Comparison of ENCODE assay signal across 7 cellular contexts in genomic region chr1:117930173-117930447, GRCh38. TPM values are rescaled to one million over a fixed set of nuclear protein-coding genes. Genes with fewer than 3 reads are reported as not detected.
DNase-seq lines count a peak whose midpoint lies in the region; ATAC-seq and TF ChIP-seq lines count a peak whose summit lies in the region.

No MANE protein-coding gene starts in this region.

- H3K27me3 Mint-ChIP-seq in GM23338 (ENCODE audit: insufficient read depth, low read depth, poor library complexity), result peaks cover 10% of the 10 kb centered on the region

- H3K4me3 Mint-ChIP-seq in GM23338, result peak overlapping the region; percentile 96

- H3K9me2 ChIP-seq in GM23338 (ENCODE audit: insufficient read depth), result no peaks in the 10 kb centered on the region

- peaks cover 21% of the 10 kb centered on the region for H4K20me1 ChIP-seq in GM23338 (replicated peaks; ENCODE audit: insufficient read depth)

- H3K79me2 ChIP-seq in GM23338 (replicated peaks; ENCODE audit: insufficient read depth), result peaks cover 91% of the 10 kb centered on the region

- H3K27ac Mint-ChIP-seq in GM23338, result peak overlapping the region; percentile 85

- H3K4me2 ChIP-seq in GM23338, result peak overlapping the region; percentile 88

- no peak for TF ChIP-seq CTCF in GM23338 (conservative IDR thresholded peaks at IDR 0.05; ENCODE audit: low read depth in 2 of 2)
- no peak for TF ChIP-seq CTCF in retinal pigment epithelial cell (conservative IDR thresholded peaks at IDR 0.05; ENCODE audit: low read depth, low read length)

- peak overlapping the region; percentile 76 for H2AFZ ChIP-seq in GM23338

- H3K4me1 Mint-ChIP-seq in GM23338, result peaks cover 38% of the 10 kb centered on the region

- H3K36me3 ChIP-seq in GM23338 (ENCODE audit: insufficient read depth), result peaks cover 3% of the 10 kb centered on the region; the same call in 1 of the 2 replicates

- no peak for DNase-seq in GM23338 (ENCODE audit: low spot score)
- peak; percentile 20 for DNase-seq in RKO (ENCODE audit: low spot score)
- DNase-seq in fibroblast of peridontal ligament (ENCODE audit: extremely low read depth), result peak; percentile 3
- DNase-seq in retinal pigment epithelial cell (ENCODE audit: low read depth), result no peak
- DNase-seq in activated effector memory CD4-positive, alpha-beta T cell treated with anti-CD3 and anti-CD28 coated beads, Interleukin-2, amount 50 U/mL, for 16 hours, result no peak
- no peak for DNase-seq in A172 (ENCODE audit: low spot score)
- no peak for DNase-seq in NCI-H1417 treated with DMSO at 0.1 percent for 48 hours (lab: John Stamatoyannopoulos, UW)

- H3K4me3 ChIP-seq in GM23338 (peak overlapping the region; percentile 78), retinal pigment epithelial cell (ENCODE audit: low read length) (peak overlapping the region; percentile 97)

- H3K27me3 ChIP-seq in GM23338 (ENCODE audit: insufficient read depth), result no peaks in the 10 kb centered on the region

- H3K36me3 Mint-ChIP-seq in GM23338 (ENCODE audit: low read depth), result peaks cover 12% of the 10 kb centered on the region; the same call in 2 of the 3 replicates

- no peaks in the 10 kb centered on the region for H3K9me3 Mint-ChIP-seq in GM23338

- no peak overlapping the region for H3K27ac ChIP-seq in GM23338 (ENCODE audit: low read depth)

- H3F3A ChIP-seq in GM23338 (replicated peaks; ENCODE audit: low read depth), result no peaks in the 10 kb centered on the region

- H3K4me1 ChIP-seq in GM23338 (ENCODE audit: insufficient read depth), result peaks cover 28% of the 10 kb centered on the region

- ATAC-seq in GM23338, result no peak

TF ChIP-seq in GM23338, 12 proteins besides CTCF, POLR2A, EP300 and RAD21:
- TF ChIP-seq ZNF331 (CRISPR knock-in tag; IDR thresholded peaks at IDR 0.05; ENCODE audit: low read depth) (no peak), EZH2 (IDR thresholded peaks at IDR 0.05; ENCODE audit: low read depth, unreplicated experiment) (no peak)

RNA-seq across cellular contexts. Expression of gene WDR3, which starts 0.6 kb away (rescaled TPM):
- 38.7 and 48.0 TPM in 2 replicates for total RNA-seq in GM23338 (2014; rRNA removed; shearing (Covaris generic))
- 20.7 and 26.2 TPM in 2 replicates for polyA plus RNA-seq in GM23338 (2016; fragmentation: Nextera tagmentation; extraction: Ambion mirVana)
- 40.7 and 53.2 TPM in 2 replicates for total RNA-seq in A172 (2014; rRNA removed; shearing (Covaris generic))

RNA-seq across cellular contexts. Expression of gene GDAP2, which starts 0.7 kb away (rescaled TPM):
- total RNA-seq in GM23338 (2014; rRNA removed; shearing (Covaris generic)), result 24.5 and 28.0 TPM in 2 replicates
- polyA plus RNA-seq in GM23338 (2016; fragmentation: Nextera tagmentation; extraction: Ambion mirVana), result 10.2 and 10.7 TPM in 2 replicates
- 24.1 and 25.3 TPM in 2 replicates for total RNA-seq in A172 (2014; rRNA removed; shearing (Covaris generic))

Comparison
In these comparisons a context has a peak if more than half of its experiments do, and no peak if none do; other contexts are left out.
1. DNase-seq: peak in RKO (single experiment) and fibroblast of peridontal ligament (single experiment); none in GM23338 (single experiment), retinal pigment epithelial cell (single experiment), activated effector memory CD4-positive, alpha-beta T cell treated with anti-CD3 and anti-CD28 coated beads, Interleukin-2, amount 50 U/mL, for 16 hours (single experiment), A172 (single experiment) and NCI-H1417 treated with DMSO at 0.1 percent for 48 hours (single experiment).